8 cellular contexts compared by ENCODE assay signal in genomic region chr13:28531195-28531955, GRCh38. TPM values are rescaled to one million over a fixed set of nuclear protein-coding genes. Genes with fewer than 3 reads are reported as not detected.
DNase-seq lines count a peak whose midpoint lies in the region; ATAC-seq and TF ChIP-seq lines count a peak whose summit lies in the region.

No MANE protein-coding gene starts in this region.

- CTCF ChIA-PET in Panc1 (lab: Charles Lee): no interaction called here

- peak overlapping the region; percentile 23 to 45 for H3K4me3 ChIP-seq in Panc1 (ENCODE audit: low read depth in 2 of 2, low read length in 2 of 2)

- peak; percentile 64 for ATAC-seq in Panc1
- ATAC-seq in HG03354 (IDR thresholded peaks at IDR 0.05; ENCODE audit: poor library complexity, severe bottlenecking, unreplicated experiment): no peak
- ATAC-seq in GM21619 (IDR thresholded peaks at IDR 0.05; ENCODE audit: unreplicated experiment): no peak
- no peak for ATAC-seq in HG02885 (IDR thresholded peaks at IDR 0.05; ENCODE audit: poor library complexity, unreplicated experiment)
- no peak for ATAC-seq in HG03108 (IDR thresholded peaks at IDR 0.05; ENCODE audit: unreplicated experiment)

- no peaks in the 10 kb centered on the region for H3K9me3 ChIP-seq in Panc1 (ENCODE audit: control insufficient read depth, insufficient read depth, low read depth, low read length)

- BruUV-seq in Panc1 (replicated peaks; lab: Mats Ljungman, UMichigan): no TSS peak

- POLR2A ChIA-PET in Panc1 (lab: Charles Lee): no interaction called here

- H3K27me3 ChIP-seq in Panc1 (ENCODE audit: control insufficient read depth, insufficient read depth, low read length): peaks cover 9% of the 10 kb centered on the region

- no peak overlapping the region for H3K27ac ChIP-seq in Panc1 (ENCODE audit: low read length)

- intact Hi-C loops in Panc1 (cut with micrococcal nuclease; ENCODE audit: unreplicated experiment): no loop called here

- peaks cover 4% of the 10 kb centered on the region; the same call in 1 of the 2 replicates for H3K4me1 ChIP-seq in Panc1 (ENCODE audit: control insufficient read depth, insufficient read depth, low read length)

- no peak for TF ChIP-seq CTCF in Panc1 (IDR thresholded peaks at IDR 0.05)

- in situ Hi-C loops in Panc1 (cut with HindIII; ENCODE audit: low pct_unique_long_range_greater_than_20kb, low sequenced_read_pairs): no loop called here

- H3K36me3 ChIP-seq in Panc1 (ENCODE audit: control insufficient read depth, insufficient read depth, low read length): no peaks in the 10 kb centered on the region

- DNase-seq in ELF-1 (ENCODE audit: low read depth, low spot score) (peak; percentile 79), Panc1 (ENCODE audit: low read depth, low spot score) (no peak), glomerular visceral epithelial cell (ENCODE audit: extremely low spot score) (peak; percentile 16), pulmonary artery endothelial cell (ENCODE audit: low read depth, low spot score) (peak; percentile 35)

RNA-seq across cellular contexts. Expression of gene FLT1, which starts 36.4 kb away (rescaled TPM):
- total RNA-seq in Panc1 (2021; ENCODE audit: unreplicated experiment) (0.15 TPM), pulmonary artery endothelial cell (48.0 and 110 TPM in 2 replicates)
- polyA plus RNA-seq in Panc1 (2012; ENCODE audit: insufficient read length): 0.10 TPM

Comparison
In these comparisons a context has a peak if more than half of its experiments do, and no peak if none do; other contexts are left out.
1. RNA of gene FLT1, which starts 36.4 kb away (total RNA-seq): 48.0 to 110 TPM in pulmonary artery endothelial cell; 0.15 TPM in Panc1 (single experiment); every median in the first group is over 10 times any median in the second.